ENCODE assay signal across 1 cellular context in the genomic region with DNA sequence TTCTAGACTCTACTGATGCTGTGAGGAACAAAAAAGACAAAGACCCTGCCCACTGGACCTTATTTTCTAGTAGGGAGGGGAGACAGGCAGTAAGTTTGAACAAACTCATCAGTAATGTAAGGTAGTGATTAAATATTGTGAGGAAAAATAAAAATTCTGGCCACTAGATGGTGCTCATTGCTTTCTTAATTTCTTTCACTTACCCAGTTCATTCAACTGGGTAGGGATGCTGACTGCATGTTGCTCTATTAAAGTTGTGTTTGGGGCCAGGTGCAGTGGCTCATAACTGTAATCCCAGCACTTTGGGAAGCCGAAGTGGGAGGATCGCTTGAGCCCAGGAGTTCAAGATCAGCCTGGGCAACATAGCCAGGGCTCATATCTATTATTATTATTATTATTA.
TF ChIP-seq lines count a peak whose summit lies in the region.

No MANE protein-coding gene starts in this region.

TF ChIP-seq in K562, 482 proteins besides CTCF, POLR2A, EP300 and RAD21 (continued from another document):
- TF ChIP-seq, protein P1, sequence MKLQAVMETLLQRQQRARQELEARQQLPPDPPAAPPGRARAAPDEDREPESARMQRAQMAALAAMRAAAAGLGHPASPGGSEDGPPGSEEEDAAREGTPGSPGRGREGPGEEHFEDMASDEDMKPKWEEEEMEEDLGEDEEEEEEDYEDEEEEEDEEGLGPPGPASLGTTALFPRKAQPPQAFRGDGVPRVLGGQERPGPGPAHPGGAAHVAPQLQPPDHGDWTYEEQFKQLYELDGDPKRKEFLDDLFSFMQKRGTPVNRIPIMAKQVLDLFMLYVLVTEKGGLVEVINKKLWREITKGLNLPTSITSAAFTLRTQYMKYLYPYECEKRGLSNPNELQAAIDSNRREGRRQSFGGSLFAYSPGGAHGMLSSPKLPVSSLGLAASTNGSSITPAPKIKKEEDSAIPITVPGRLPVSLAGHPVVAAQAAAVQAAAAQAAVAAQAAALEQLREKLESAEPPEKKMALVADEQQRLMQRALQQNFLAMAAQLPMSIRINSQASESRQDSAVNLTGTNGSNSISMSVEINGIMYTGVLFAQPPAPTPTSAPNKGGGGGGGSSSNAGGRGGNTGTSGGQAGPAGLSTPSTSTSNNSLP (IDR thresholded peaks at IDR 0.05; ENCODE audit: borderline replicate concordance, low read depth, low read length): peak; percentile 89; the same call in 1 of the 2 replicates
- TF ChIP-seq, protein P2, sequence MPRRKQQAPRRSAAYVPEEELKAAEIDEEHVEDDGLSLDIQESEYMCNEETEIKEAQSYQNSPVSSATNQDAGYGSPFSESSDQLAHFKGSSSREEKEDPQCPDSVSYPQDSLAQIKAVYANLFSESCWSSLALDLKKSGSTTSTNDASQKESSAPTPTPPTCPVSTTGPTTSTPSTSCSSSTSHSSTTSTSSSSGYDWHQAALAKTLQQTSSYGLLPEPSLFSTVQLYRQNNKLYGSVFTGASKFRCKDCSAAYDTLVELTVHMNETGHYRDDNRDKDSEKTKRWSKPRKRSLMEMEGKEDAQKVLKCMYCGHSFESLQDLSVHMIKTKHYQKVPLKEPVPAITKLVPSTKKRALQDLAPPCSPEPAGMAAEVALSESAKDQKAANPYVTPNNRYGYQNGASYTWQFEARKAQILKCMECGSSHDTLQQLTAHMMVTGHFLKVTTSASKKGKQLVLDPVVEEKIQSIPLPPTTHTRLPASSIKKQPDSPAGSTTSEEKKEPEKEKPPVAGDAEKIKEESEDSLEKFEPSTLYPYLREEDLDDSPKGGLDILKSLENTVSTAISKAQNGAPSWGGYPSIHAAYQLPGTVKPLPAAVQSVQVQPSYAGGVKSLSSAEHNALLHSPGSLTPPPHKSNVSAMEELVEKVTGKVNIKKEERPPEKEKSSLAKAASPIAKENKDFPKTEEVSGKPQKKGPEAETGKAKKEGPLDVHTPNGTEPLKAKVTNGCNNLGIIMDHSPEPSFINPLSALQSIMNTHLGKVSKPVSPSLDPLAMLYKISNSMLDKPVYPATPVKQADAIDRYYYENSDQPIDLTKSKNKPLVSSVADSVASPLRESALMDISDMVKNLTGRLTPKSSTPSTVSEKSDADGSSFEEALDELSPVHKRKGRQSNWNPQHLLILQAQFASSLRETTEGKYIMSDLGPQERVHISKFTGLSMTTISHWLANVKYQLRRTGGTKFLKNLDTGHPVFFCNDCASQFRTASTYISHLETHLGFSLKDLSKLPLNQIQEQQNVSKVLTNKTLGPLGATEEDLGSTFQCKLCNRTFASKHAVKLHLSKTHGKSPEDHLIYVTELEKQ (CRISPR knock-in tag; IDR thresholded peaks at IDR 0.05): no peak
- TF ChIP-seq, protein P3, sequence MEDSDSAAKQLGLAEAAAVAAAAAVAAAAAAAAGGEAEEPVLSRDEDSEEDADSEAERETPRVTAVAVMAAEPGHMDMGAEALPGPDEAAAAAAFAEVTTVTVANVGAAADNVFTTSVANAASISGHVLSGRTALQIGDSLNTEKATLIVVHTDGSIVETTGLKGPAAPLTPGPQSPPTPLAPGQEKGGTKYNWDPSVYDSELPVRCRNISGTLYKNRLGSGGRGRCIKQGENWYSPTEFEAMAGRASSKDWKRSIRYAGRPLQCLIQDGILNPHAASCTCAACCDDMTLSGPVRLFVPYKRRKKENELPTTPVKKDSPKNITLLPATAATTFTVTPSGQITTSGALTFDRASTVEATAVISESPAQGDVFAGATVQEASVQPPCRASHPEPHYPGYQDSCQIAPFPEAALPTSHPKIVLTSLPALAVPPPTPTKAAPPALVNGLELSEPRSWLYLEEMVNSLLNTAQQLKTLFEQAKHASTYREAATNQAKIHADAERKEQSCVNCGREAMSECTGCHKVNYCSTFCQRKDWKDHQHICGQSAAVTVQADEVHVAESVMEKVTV (CRISPR knock-in tag; IDR thresholded peaks at IDR 0.05): peak; percentile 44
- no peak for TF ChIP-seq HDAC6 (IDR thresholded peaks at IDR 0.05; ENCODE audit: low read depth, low read length)
- no peak for TF ChIP-seq GABPA (tag; conservative IDR thresholded peaks at IDR 0.05; ENCODE audit: low read depth)
- no peak for TF ChIP-seq ZFP36 (IDR thresholded peaks at IDR 0.05; ENCODE audit: low read depth, low read length, partially characterized antibody)
- TF ChIP-seq, protein P4, sequence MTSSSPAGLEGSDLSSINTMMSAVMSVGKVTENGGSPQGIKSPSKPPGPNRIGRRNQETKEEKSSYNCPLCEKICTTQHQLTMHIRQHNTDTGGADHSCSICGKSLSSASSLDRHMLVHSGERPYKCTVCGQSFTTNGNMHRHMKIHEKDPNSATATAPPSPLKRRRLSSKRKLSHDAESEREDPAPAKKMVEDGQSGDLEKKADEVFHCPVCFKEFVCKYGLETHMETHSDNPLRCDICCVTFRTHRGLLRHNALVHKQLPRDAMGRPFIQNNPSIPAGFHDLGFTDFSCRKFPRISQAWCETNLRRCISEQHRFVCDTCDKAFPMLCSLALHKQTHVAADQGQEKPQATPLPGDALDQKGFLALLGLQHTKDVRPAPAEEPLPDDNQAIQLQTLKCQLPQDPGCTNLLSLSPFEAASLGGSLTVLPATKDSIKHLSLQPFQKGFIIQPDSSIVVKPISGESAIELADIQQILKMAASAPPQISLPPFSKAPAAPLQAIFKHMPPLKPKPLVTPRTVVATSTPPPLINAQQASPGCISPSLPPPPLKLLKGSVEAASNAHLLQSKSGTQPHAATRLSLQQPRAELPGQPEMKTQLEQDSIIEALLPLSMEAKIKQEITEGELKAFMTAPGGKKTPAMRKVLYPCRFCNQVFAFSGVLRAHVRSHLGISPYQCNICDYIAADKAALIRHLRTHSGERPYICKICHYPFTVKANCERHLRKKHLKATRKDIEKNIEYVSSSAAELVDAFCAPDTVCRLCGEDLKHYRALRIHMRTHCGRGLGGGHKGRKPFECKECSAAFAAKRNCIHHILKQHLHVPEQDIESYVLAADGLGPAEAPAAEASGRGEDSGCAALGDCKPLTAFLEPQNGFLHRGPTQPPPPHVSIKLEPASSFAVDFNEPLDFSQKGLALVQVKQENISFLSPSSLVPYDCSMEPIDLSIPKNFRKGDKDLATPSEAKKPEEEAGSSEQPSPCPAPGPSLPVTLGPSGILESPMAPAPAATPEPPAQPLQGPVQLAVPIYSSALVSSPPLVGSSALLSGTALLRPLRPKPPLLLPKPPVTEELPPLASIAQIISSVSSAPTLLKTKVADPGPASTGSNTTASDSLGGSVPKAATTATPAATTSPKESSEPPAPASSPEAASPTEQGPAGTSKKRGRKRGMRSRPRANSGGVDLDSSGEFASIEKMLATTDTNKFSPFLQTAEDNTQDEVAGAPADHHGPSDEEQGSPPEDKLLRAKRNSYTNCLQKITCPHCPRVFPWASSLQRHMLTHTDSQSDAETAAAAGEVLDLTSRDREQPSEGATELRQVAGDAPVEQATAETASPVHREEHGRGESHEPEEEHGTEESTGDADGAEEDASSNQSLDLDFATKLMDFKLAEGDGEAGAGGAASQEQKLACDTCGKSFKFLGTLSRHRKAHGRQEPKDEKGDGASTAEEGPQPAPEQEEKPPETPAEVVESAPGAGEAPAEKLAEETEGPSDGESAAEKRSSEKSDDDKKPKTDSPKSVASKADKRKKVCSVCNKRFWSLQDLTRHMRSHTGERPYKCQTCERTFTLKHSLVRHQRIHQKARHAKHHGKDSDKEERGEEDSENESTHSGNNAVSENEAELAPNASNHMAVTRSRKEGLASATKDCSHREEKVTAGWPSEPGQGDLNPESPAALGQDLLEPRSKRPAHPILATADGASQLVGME (CRISPR knock-in tag; IDR thresholded peaks at IDR 0.05): no peak
- TF ChIP-seq FOS (IDR thresholded peaks at IDR 0.05; ENCODE audit: extremely low read depth, insufficient read length): no peak
- TF ChIP-seq, protein P5, sequence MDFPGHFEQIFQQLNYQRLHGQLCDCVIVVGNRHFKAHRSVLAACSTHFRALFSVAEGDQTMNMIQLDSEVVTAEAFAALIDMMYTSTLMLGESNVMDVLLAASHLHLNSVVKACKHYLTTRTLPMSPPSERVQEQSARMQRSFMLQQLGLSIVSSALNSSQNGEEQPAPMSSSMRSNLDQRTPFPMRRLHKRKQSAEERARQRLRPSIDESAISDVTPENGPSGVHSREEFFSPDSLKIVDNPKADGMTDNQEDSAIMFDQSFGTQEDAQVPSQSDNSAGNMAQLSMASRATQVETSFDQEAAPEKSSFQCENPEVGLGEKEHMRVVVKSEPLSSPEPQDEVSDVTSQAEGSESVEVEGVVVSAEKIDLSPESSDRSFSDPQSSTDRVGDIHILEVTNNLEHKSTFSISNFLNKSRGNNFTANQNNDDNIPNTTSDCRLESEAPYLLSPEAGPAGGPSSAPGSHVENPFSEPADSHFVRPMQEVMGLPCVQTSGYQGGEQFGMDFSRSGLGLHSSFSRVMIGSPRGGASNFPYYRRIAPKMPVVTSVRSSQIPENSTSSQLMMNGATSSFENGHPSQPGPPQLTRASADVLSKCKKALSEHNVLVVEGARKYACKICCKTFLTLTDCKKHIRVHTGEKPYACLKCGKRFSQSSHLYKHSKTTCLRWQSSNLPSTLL (IDR thresholded peaks at IDR 0.05): no peak
